Comparison of ENCODE assay signal across 29 cellular contexts in the genomic region with DNA sequence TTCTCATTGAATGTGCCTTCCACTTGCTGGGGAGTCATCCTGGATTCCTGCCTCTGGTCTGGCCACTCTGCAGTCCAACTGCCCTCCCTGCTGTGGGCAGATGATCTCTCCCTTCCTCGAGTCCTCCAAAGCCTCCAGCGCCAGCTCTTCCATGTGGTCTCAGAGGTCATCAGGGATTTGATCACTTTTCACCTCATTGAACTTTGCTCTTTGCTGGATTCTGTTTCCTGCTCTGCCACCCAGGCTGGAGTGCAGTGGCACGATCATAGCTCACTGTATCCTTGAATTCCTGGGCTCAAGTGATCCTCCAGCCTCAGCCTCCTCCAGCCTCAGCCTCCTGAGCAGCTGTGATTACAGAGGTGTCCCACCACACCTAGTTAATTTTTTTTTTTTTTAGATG.
"Had no signal": no experiment of that assay in that cellular context is flagged by ENCODE, and none has a peak within 500 bp of the region (broad histone marks: within the 10 kb centered on the region; RNA-seq: fewer than 3 reads in every experiment).

No MANE protein-coding gene starts in this region.

- H3K9me3 ChIP-seq: SJCRH30 had no signal

- H3K36me3 ChIP-seq: cardiac muscle cell, MG63, SJCRH30 had no signal

- H3K27ac ChIP-seq: cardiac muscle cell, SJCRH30, SK-N-MC had no signal

- H3K4me3 ChIP-seq: cardiac muscle cell, MG63, SJCRH30, SK-N-MC had no signal

- H3K4me1 ChIP-seq: SJCRH30 had no signal

- H3K27ac Mint-ChIP-seq: activated CD4-positive, alpha-beta T cell treated with anti-CD3 and anti-CD28 coated beads for 36 hours; activated CD4-positive, alpha-beta T cell treated with anti-CD3 and anti-CD28 coated beads, Interleukin-2, amount 10 ng/mL, durations not matched to agents 7 days and 5 days; activated naive CD4-positive, alpha-beta T cell treated with anti-CD3 and anti-CD28 coated beads for 36 hours; activated naive CD8-positive, alpha-beta T cell; activated naive CD8-positive, alpha-beta T cell treated with anti-CD3 and anti-CD28 coated beads, Interleukin-2, amount 50 U/mL, for 24 hours; WTC11 had no signal

- H3K27me3 ChIP-seq: cardiac muscle cell, MG63, SJCRH30 had no signal

- H3K4me1 Mint-ChIP-seq: activated CD4-positive, alpha-beta T cell treated with anti-CD3 and anti-CD28 coated beads, Interleukin-2, amount 10 ng/mL, durations not matched to agents 7 days and 5 days; WTC11 had no signal

- DNase-seq: activated CD4-positive, alpha-beta T cell treated with anti-CD3 and anti-CD28 coated beads for 36 hours; activated CD4-positive, alpha-beta T cell treated with anti-CD3 and anti-CD28 coated beads, Interleukin-2, amount 10 ng/mL, durations not matched to agents 7 days and 5 days; activated CD4-positive, alpha-beta T cell treated with anti-CD3 and anti-CD28 coated beads, Interleukin-2, amount 50 U/mL, for 48 hours; activated CD8-positive, alpha-beta memory T cell treated with anti-CD3 and anti-CD28 coated beads, Interleukin-2, amount 50 U/mL, for 4 hours; activated gamma-delta T cell treated with Interleukin-2 at 50 U/mL for 16 hours; activated naive CD4-positive, alpha-beta T cell treated with anti-CD3 and anti-CD28 coated beads for 36 hours; activated naive CD8-positive, alpha-beta T cell treated with anti-CD3 and anti-CD28 coated beads, Interleukin-2, amount 50 U/mL, for 24 hours; activated T-cell treated with anti-CD3 and anti-CD28 coated beads for 4 hours; activated T-cell treated with anti-CD3 and anti-CD28 coated beads, Interleukin-2, amount 50 U/mL, for 4 hours; aorta; Kasumi-1; KG1; MG63; NCI-H1048; NCI-H1436 treated with DMSO at 0.1 percent for 48 hours; NCI-H1694 treated with DMSO at 0.1 percent for 48 hours; NCI-H2029; NCI-H345; NCI-H524 treated with DMSO at 0.1 percent for 48 hours; SHP77 had no signal

- H3K4me3 Mint-ChIP-seq: activated CD4-positive, alpha-beta T cell treated with anti-CD3 and anti-CD28 coated beads for 36 hours; activated CD4-positive, alpha-beta T cell treated with anti-CD3 and anti-CD28 coated beads, Interleukin-2, amount 10 ng/mL, durations not matched to agents 7 days and 5 days; activated naive CD4-positive, alpha-beta T cell treated with anti-CD3 and anti-CD28 coated beads for 36 hours; activated naive CD8-positive, alpha-beta T cell; activated naive CD8-positive, alpha-beta T cell treated with anti-CD3 and anti-CD28 coated beads, Interleukin-2, amount 50 U/mL, for 24 hours; activated T-cell treated with anti-CD3 and anti-CD28 coated beads, Interleukin-2, amount 50 U/mL, for 4 hours; activated T-helper 1 cell treated with anti-CD3 and anti-CD28 coated beads, Interleukin-12 subunit alpha, Interleukin-12 subunit beta, Interleukin-2, Interleukin-4 antibody, amounts not matched to agents 30 ng/mL and 10 ng/mL and 1 ng/mL, durations not matched to agents 14 hours and 24 hours and 36 hours; T-helper 2 cell treated with Interferon-gamma antibody and Interleukin-4, amounts not matched to agents 5 μg/mL and 100 μg/mL, for 36 hours; WTC11 had no signal

- ATAC-seq: activated CD4-positive, alpha-beta T cell treated with anti-CD3 and anti-CD28 coated beads for 36 hours; activated CD4-positive, CD25-positive, alpha-beta regulatory T cell treated with anti-CD3 and anti-CD28 coated beads, Interleukin-2, amount 50 U/mL, for 24 hours; activated naive CD8-positive, alpha-beta T cell treated with anti-CD3 and anti-CD28 coated beads, Interleukin-2, amount 50 U/mL, for 24 hours; activated T-cell treated with anti-CD3 and anti-CD28 coated beads, Interleukin-2, amount 50 U/mL, for 4 hours; Panc1; WTC11 had no signal

- H3K27me3 Mint-ChIP-seq: activated CD4-positive, alpha-beta T cell treated with anti-CD3 and anti-CD28 coated beads, Interleukin-2, amount 10 ng/mL, durations not matched to agents 7 days and 5 days; activated naive CD8-positive, alpha-beta T cell had no signal
